In genomic region chr5:125673359-125673950, GRCh38 we compare ENCODE assay signal across 18 cellular contexts.
A peak's percentile ranks its signal among the peaks of the same experiment; 100 is the strongest.
DNase-seq lines count a peak whose midpoint lies in the region; ATAC-seq and TF ChIP-seq lines count a peak whose summit lies in the region.
"Had no signal": no experiment of that assay in that cellular context is flagged by ENCODE, and none has a peak within 500 bp of the region (broad histone marks: within the 10 kb centered on the region; RNA-seq: fewer than 3 reads in every experiment).

No MANE protein-coding gene starts in this region.

- TF ChIP-seq CTCF in GM12873 (IDR thresholded peaks at IDR 0.05; ENCODE audit: insufficient read depth, low read depth, low read length, missing control alignments) (peak; percentile 18), choroid plexus epithelial cell (conservative IDR thresholded peaks at IDR 0.05; ENCODE audit: low read depth, low read length) (peak; percentile 15), neural crest cell (conservative IDR thresholded peaks at IDR 0.05) (peak; percentile 38)

- H3K4me3 Mint-ChIP-seq in neural crest cell, result no peak overlapping the region

- ATAC-seq in HG03039 (IDR thresholded peaks at IDR 0.05; ENCODE audit: unreplicated experiment), result no peak

- no peak overlapping the region for H3K27ac Mint-ChIP-seq in neural crest cell (ENCODE audit: unreplicated experiment)

- no peaks in the 10 kb centered on the region for H3K27me3 Mint-ChIP-seq in neural crest cell (ENCODE audit: low read depth)

- peaks cover 7% of the 10 kb centered on the region for H3K4me1 Mint-ChIP-seq in neural crest cell

- no peak overlapping the region for H3K4me3 ChIP-seq in choroid plexus epithelial cell (ENCODE audit: low read depth, low read length)
- H3K4me3 ChIP-seq: HAP-1, PC-9, SJCRH30 had no signal

- no peaks in the 10 kb centered on the region for H3K36me3 Mint-ChIP-seq in neural crest cell (ENCODE audit: low read depth)

- H3K9me3 Mint-ChIP-seq in neural crest cell, result peaks cover 6% of the 10 kb centered on the region

- peak; percentile 2 for DNase-seq in NAMALWA (ENCODE audit: low spot score)
- DNase-seq in choroid plexus epithelial cell (ENCODE audit: low read depth), result no peak
- DNase-seq in neural crest cell (ENCODE audit: low read depth, low spot score), result no peak
- DNase-seq in NCI-H510A (lab: John Stamatoyannopoulos, UW), result no peak
- no peak for DNase-seq in SW480 (ENCODE audit: low spot score)
- DNase-seq: ACHN, AML-193, DND-41, MM.1S, NCI-H1092 treated with DMSO at 0.1 percent for 48 hours, NCI-H146, NCI-H2081, NCI-H446 treated with DMSO at 0.1 percent for 48 hours, PC-9, SJCRH30 had no signal
